In the genomic region with DNA sequence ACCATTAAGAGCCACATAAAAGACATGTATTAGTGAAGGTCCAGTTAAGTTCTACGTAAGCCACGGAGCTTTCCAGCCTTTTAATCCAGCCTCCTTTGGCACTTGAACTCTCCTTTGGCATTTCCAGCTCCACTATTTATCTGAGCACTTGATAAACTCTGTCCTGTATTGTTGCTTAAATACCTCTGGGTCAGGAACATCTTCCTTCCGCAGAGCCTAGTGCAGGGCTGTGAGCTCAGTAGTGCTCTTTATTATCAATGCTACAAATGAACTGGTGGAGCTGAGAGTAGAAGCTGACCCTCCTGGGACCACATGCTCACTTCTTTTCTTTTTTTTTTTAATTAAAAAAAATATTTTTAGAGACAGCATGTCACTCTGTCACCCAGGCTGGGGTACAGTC, we compare ENCODE assay signal across 34 cellular contexts. TPM values are rescaled to one million over a fixed set of nuclear protein-coding genes. Genes with fewer than 3 reads are reported as not detected.
"Had no signal": no experiment of that assay in that cellular context is flagged by ENCODE, and none has a peak within 500 bp of the region (broad histone marks: within the 10 kb centered on the region; RNA-seq: fewer than 3 reads in every experiment).

No MANE protein-coding gene starts in this region.

- H3K27ac ChIP-seq: adrenal gland, ascending aorta, body of pancreas, brain microvascular endothelial cell, breast epithelium, cardiac muscle cell had no signal

- H3K27me3 ChIP-seq: adrenal gland, ascending aorta, body of pancreas, brain microvascular endothelial cell, breast epithelium, cardiac muscle cell had no signal

- H3K4me3 ChIP-seq: adrenal gland, ascending aorta, body of pancreas, breast epithelium, cardiac muscle cell had no signal

- DNase-seq: activated effector memory CD4-positive, alpha-beta T cell treated with anti-CD3 and anti-CD28 coated beads, Interleukin-2, amount 50 U/mL, for 16 hours; activated effector memory CD4-positive, alpha-beta T cell treated with Interleukin-2 at 50 U/mL for 16 hours; activated gamma-delta T cell; activated gamma-delta T cell treated with Interleukin-2 at 50 U/mL for 16 hours; activated naive CD4-positive, alpha-beta T cell; activated naive CD4-positive, alpha-beta T cell treated with anti-CD3 and anti-CD28 coated beads for 36 hours; activated naive CD4-positive, alpha-beta T cell treated with anti-CD3 and anti-CD28 coated beads, Interleukin-2, amount 10 ng/mL, durations not matched to agents 7 days and 5 days; activated naive CD4-positive, alpha-beta T cell treated with anti-CD3 and anti-CD28 coated beads, Interleukin-2, amount 50 U/mL, for 16 hours; activated naive CD4-positive, alpha-beta T cell treated with Interleukin-2 at 50 U/mL for 16 hours; activated naive CD8-positive, alpha-beta T cell treated with anti-CD3 and anti-CD28 coated beads for 36 hours; activated naive CD8-positive, alpha-beta T cell treated with anti-CD3 and anti-CD28 coated beads, Interleukin-2, amount 10 ng/mL, durations not matched to agents 7 days and 5 days; activated naive CD8-positive, alpha-beta T cell treated with anti-CD3 and anti-CD28 coated beads, Interleukin-2, amount 50 U/mL, for 24 hours; activated T-cell treated with anti-CD3 and anti-CD28 coated beads, Interleukin-2, amount 50 U/mL, for 1 hour; activated T-cell treated with anti-CD3 and anti-CD28 coated beads, Interleukin-2, amount 50 U/mL, for 24 hours; activated T-cell treated with anti-CD3 and anti-CD28 coated beads, Interleukin-2, amount 50 U/mL, for 4 hours; activated T-cell treated with anti-CD3 and anti-CD28 coated beads, Interleukin-2, amount 50 U/mL, for 48 hours; activated T-cell treated with anti-CD3 and anti-CD28 coated beads, Interleukin-2, amount 50 U/mL, for 72 hours; adrenal gland; amniotic stem cell; amygdala; anterior cingulate cortex; aorta; body of pancreas; brain microvascular endothelial cell; caudate nucleus; central memory CD4-positive, alpha-beta T cell; cerebellar nuclear complex had no signal

- H3K4me1 ChIP-seq: adrenal gland, ascending aorta, body of pancreas, breast epithelium had no signal

- H3K36me3 ChIP-seq: breast epithelium had no signal

- H3K9me3 ChIP-seq: adrenal gland, ascending aorta, body of pancreas, breast epithelium had no signal

- ATAC-seq: activated naive CD4-positive, alpha-beta T cell treated with anti-CD3 and anti-CD28 coated beads, Interleukin-2, amount 50 U/mL, for 72 hours; activated naive CD8-positive, alpha-beta T cell treated with anti-CD3 and anti-CD28 coated beads, Interleukin-2, amount 50 U/mL, for 24 hours; activated T-cell treated with anti-CD3 and anti-CD28 coated beads, Interleukin-2, amount 50 U/mL, for 4 hours; activated T-cell treated with anti-CD3 and anti-CD28 coated beads, Interleukin-2, amount 50 U/mL, for 72 hours; activated T-helper 17 cell treated with anti-CD3 and anti-CD28 coated beads, Interleukin-2, amount 50 U/mL, for 72 hours; body of pancreas had no signal

RNA-seq across cellular contexts. Expression of a gene that starts 4.9 kb away (rescaled TPM):
- total RNA-seq: activated naive CD8-positive, alpha-beta T cell treated with anti-CD3 and anti-CD28 coated beads for 36 hours; activated T-cell treated with anti-CD3 and anti-CD28 coated beads, Interleukin-2, amount 50 U/mL, for 4 hours; activated T-cell treated with anti-CD3 and anti-CD28 coated beads, Interleukin-2, amount 50 U/mL, for 72 hours; activated T-helper 2 cell treated with anti-CD3 and anti-CD28 coated beads, Interferon-gamma antibody, Interleukin-2, Interleukin-4, amounts not matched to agents 10 μg/mL and 5 μg/mL and 100 μg/mL, durations not matched to agents 14 hours and 24 hours and 36 hours; adrenal gland; ascending aorta; body of pancreas; cardiac muscle cell; cardiac septum had no signal
- polyA plus RNA-seq: cardiac muscle cell had no signal
